In the genomic region with DNA sequence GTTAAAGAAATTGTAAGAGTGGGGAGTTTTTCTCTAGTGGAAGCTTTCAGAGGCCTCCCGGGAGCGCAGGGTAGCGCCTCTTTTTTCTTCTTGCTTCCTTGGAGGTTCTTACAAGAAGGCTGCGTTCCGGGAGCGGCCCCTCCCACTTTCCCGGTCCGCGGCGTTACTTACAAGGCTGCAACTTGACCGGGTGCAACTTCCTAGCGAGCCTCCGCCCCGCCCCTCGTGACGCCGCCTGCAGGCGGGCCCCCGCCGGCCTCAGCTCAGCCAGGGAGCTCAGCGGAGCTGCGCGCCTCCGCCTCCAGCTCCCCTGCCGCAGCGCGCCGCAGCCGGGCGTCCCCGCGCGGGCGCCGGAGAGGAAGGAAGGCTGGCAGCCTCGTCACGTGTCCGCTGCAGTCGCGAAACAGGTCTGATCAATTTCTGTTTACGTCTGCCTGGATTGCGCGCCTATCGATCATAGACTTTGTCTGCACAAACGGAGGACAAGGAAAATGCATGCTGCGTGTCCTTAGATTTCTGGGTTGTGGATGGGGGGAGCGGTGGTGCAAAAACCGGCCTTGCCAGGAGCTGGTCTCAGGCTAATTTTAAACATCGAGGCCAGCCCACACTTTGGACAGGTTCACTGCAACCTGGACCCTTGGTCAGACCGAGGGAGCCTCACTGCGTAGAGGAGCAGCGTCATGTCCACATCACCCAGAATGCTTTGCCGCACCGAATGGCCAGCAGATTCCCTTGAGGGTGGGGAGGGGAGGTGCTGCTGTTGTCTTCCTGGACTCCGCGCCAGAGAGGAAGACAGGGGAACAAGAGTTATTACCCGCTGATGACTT, we compare ENCODE assay signal across 8 cellular contexts. TPM values are rescaled to one million over a fixed set of nuclear protein-coding genes. Genes with fewer than 3 reads are reported as not detected.
A peak's percentile ranks its signal among the peaks of the same experiment; 100 is the strongest.
DNase-seq lines count a peak whose midpoint lies in the region; ATAC-seq and TF ChIP-seq lines count a peak whose summit lies in the region.

A gene with protein sequence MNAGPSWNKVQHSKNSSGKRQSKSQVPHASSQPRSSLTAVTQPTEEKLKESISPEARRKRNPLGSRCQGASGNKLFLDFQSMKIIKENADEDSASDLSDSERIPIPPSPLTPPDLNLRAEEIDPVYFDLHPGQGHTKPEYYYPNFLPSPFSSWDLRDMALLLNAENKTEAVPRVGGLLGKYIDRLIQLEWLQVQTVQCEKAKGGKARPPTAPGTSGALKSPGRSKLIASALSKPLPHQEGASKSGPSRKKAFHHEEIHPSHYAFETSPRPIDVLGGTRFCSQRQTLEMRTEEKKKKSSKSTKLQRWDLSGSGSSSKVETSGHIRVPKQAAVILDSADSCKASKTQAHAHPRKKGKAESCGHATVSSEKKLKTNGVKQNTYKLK (plus strand): TSS at position 261 of the 827 bp plus-strand sequence. CDS start 3,555 bp downstream, outside the sequence.
A gene with protein sequence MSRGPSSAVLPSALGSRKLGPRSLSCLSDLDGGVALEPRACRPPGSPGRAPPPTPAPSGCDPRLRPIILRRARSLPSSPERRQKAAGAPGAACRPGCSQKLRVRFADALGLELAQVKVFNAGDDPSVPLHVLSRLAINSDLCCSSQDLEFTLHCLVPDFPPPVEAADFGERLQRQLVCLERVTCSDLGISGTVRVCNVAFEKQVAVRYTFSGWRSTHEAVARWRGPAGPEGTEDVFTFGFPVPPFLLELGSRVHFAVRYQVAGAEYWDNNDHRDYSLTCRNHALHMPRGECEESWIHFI (minus strand): TSS at position 177 of the 827 bp plus-strand sequence. CDS start 374 bp downstream, outside the sequence.

- H3K4me2 ChIP-seq in parathyroid adenoma (ENCODE audit: low read length), result peak within 1 kb of the TSS; percentile 79

- peak within 1 kb of the TSS; percentile 94 for H2AFZ ChIP-seq in parathyroid adenoma

- no peaks in the 10 kb centered on the region for H3K27me3 ChIP-seq in parathyroid adenoma (ENCODE audit: control insufficient read depth, insufficient read depth, low read length)
- no peaks in the 10 kb centered on the region for H3K27me3 ChIP-seq in tibial nerve

- H3K9ac ChIP-seq in parathyroid adenoma, result peak within 1 kb of the TSS; percentile 82

- intact Hi-C loops in Right ventricle myocardium inferior (cut with DNase I), result loop anchor here (10.0 kb wide), 1 partner anchor 264 kb away; no protein-coding TSS in a partner anchor

- WGBS in tibial nerve, 2 donors, result 0 to 1% methylated on average over 42 to 46 of the region's 57 CpGs

- DNase-seq in GM12864 (ENCODE audit: low read depth) (peak; percentile 78), NCI-H1092 treated with DMSO at 0.1 percent for 48 hours (lab: John Stamatoyannopoulos, UW) (peak; percentile 88), SKM-1 treated with dmso at 0.1 percent for 144 hours (lab: John Stamatoyannopoulos, UW; ENCODE audit: unreplicated experiment) (peak; percentile 85), Right ventricle myocardium inferior (ENCODE audit: missing footprints) (peak; percentile 99), tibial nerve (ENCODE audit: low spot score in 2 of 2) (peak; percentile 95 to 96)
- DNase-seq in activated naive CD8-positive, alpha-beta T cell treated with anti-CD3 and anti-CD28 coated beads, Interleukin-2, amount 50 U/mL, for 16 hours (ENCODE audit: low read depth, low spot score), result peak; percentile 73

- TF ChIP-seq POLR2A in tibial nerve (IDR thresholded peaks at IDR 0.05), result peak; percentile 80 to 91

- H3K36me3 ChIP-seq in parathyroid adenoma (ENCODE audit: control insufficient read depth, insufficient read depth, low read length) (no peaks in the 10 kb centered on the region), tibial nerve (peaks cover 0 to 30% (median 14%) of the 10 kb centered on the region in 3 donors)

- peak within 1 kb of the TSS; percentile 99 for H3K27ac ChIP-seq in parathyroid adenoma
- peak within 1 kb of the TSS; percentile 85 to 94 (median 91) for H3K27ac ChIP-seq in tibial nerve

- TF ChIP-seq EP300 in tibial nerve (IDR thresholded peaks at IDR 0.05), result peak; percentile 52 to 80

- no peaks in the 10 kb centered on the region for H3K9me3 ChIP-seq in parathyroid adenoma (ENCODE audit: control insufficient read depth, low read length)
- H3K9me3 ChIP-seq in tibial nerve, result no peaks in the 10 kb centered on the region

- H3K4me1 ChIP-seq in parathyroid adenoma (peaks cover 5% of the 10 kb centered on the region), tibial nerve (peaks cover 0 to 78% (median 41%) of the 10 kb centered on the region in 4 donors)

- ATAC-seq in HG02623 (IDR thresholded peaks at IDR 0.05; ENCODE audit: unreplicated experiment) (peak; percentile 93), Right ventricle myocardium inferior (peak; percentile 96)

- H3K4me3 ChIP-seq in GM12864 (ENCODE audit: low read depth, low read length) (peak within 1 kb of the TSS; percentile 73), parathyroid adenoma (ENCODE audit: low read depth, low read length) (peak within 1 kb of the TSS; percentile 67), tibial nerve (peak within 1 kb of the TSS; percentile 73 to 92 (median 80))

- H3K79me2 ChIP-seq in parathyroid adenoma, result peaks cover 8% of the 10 kb centered on the region

- TF ChIP-seq CTCF in GM12864 (IDR thresholded peaks at IDR 0.05; ENCODE audit: low read depth, low read length, missing control alignments), result peak; percentile 15
- TF ChIP-seq CTCF in parathyroid adenoma (IDR thresholded peaks at IDR 0.05), result no peak
- TF ChIP-seq CTCF in tibial nerve (IDR thresholded peaks at IDR 0.05), result peak in 4 of 5 experiments; percentile 22 to 56 (median 34)

RNA-seq across cellular contexts. Expression of the first gene that starts in this region (rescaled TPM):
- total RNA-seq in Right ventricle myocardium inferior (40.5 TPM), tibial nerve (10 to 100 TPM in 3 of 4 donors, 1 to 10 TPM in 1; 9.0 to 34.3 (median 12.3) TPM)

RNA-seq across cellular contexts. Expression of the second gene that starts in this region (rescaled TPM):
- total RNA-seq in Right ventricle myocardium inferior, result 13.2 TPM
- 1 to 10 TPM; 7.2 to 8.7 (median 8.0) TPM for total RNA-seq in tibial nerve

Comparison
In these comparisons a context has a peak if more than half of its experiments do, and no peak if none do; other contexts are left out.
1. Peak in every context shown above with its lines: DNase-seq, ATAC-seq, H3K4me3 ChIP-seq and H3K27ac ChIP-seq.